ENCODE assay signal across 39 cellular contexts in genomic region chr16:83538707-83539106, GRCh38.
"Had no signal": no experiment of that assay in that cellular context is flagged by ENCODE, and none has a peak within 500 bp of the region (broad histone marks: within the 10 kb centered on the region; RNA-seq: fewer than 3 reads in every experiment).

No MANE protein-coding gene starts in this region.

- H3K36me3 ChIP-seq: adrenal gland, brain microvascular endothelial cell, breast epithelium, cardiac muscle cell had no signal

- H3K9me3 Mint-ChIP-seq: activated naive CD4-positive, alpha-beta T cell treated with anti-CD3 and anti-CD28 coated beads, Interleukin-2, amount 50 U/mL, for 24 hours; brain had no signal

- ATAC-seq: activated naive CD4-positive, alpha-beta T cell treated with anti-CD3 and anti-CD28 coated beads, Interleukin-2, amount 50 U/mL, for 72 hours; activated naive CD8-positive, alpha-beta T cell treated with anti-CD3 and anti-CD28 coated beads, Interleukin-2, amount 50 U/mL, for 24 hours; activated T-cell treated with anti-CD3 and anti-CD28 coated beads, Interleukin-2, amount 50 U/mL, for 4 hours; activated T-cell treated with anti-CD3 and anti-CD28 coated beads, Interleukin-2, amount 50 U/mL, for 72 hours; activated T-helper 17 cell treated with anti-CD3 and anti-CD28 coated beads, Interleukin-2, amount 50 U/mL, for 72 hours; body of pancreas had no signal

- FAIRE-seq: astrocyte, bronchial epithelial cell had no signal

- H3K27ac Mint-ChIP-seq: activated naive CD4-positive, alpha-beta T cell treated with anti-CD3 and anti-CD28 coated beads for 36 hours; activated naive CD4-positive, alpha-beta T cell treated with anti-CD3 and anti-CD28 coated beads, Interleukin-2, amount 10 ng/mL, durations not matched to agents 7 days and 5 days; activated naive CD4-positive, alpha-beta T cell treated with anti-CD3 and anti-CD28 coated beads, Interleukin-2, amount 50 U/mL, for 24 hours; activated naive CD4-positive, alpha-beta T cell treated with anti-CD3 and anti-CD28 coated beads, Interleukin-2, amount 50 U/mL, for 72 hours; activated naive CD8-positive, alpha-beta T cell; activated naive CD8-positive, alpha-beta T cell treated with anti-CD3 and anti-CD28 coated beads for 36 hours; activated naive CD8-positive, alpha-beta T cell treated with anti-CD3 and anti-CD28 coated beads, Interleukin-2, amount 10 ng/mL, durations not matched to agents 7 days and 5 days; activated naive CD8-positive, alpha-beta T cell treated with anti-CD3 and anti-CD28 coated beads, Interleukin-2, amount 50 U/mL, for 24 hours; activated T-cell treated with anti-CD3 and anti-CD28 coated beads, Interleukin-2, amount 50 U/mL, for 24 hours; activated T-cell treated with anti-CD3 and anti-CD28 coated beads, Interleukin-2, amount 50 U/mL, for 72 hours; activated T-helper 1 cell treated with anti-CD3 and anti-CD28 coated beads, Interleukin-12 subunit alpha, Interleukin-12 subunit beta, Interleukin-2, Interleukin-4 antibody, amounts not matched to agents 30 ng/mL and 10 ng/mL and 1 ng/mL, durations not matched to agents 14 hours and 24 hours and 36 hours; activated T-helper 17 cell treated with anti-CD3 and anti-CD28 coated beads, Interleukin-2, amount 50 U/mL, for 72 hours; activated T-helper 2 cell treated with anti-CD3 and anti-CD28 coated beads, Interferon-gamma antibody, Interleukin-2, Interleukin-4, amounts not matched to agents 10 μg/mL and 5 μg/mL and 100 μg/mL, durations not matched to agents 14 hours and 24 hours and 36 hours; brain had no signal

- H3K4me1 ChIP-seq: adrenal gland, ascending aorta, body of pancreas, breast epithelium had no signal

- H3K27me3 ChIP-seq: adrenal gland, ascending aorta, body of pancreas, brain microvascular endothelial cell, breast epithelium, cardiac muscle cell had no signal

- H3K27ac ChIP-seq: adrenal gland, ascending aorta, body of pancreas, brain microvascular endothelial cell, breast epithelium, cardiac muscle cell had no signal

- H3K36me3 Mint-ChIP-seq: activated naive CD4-positive, alpha-beta T cell treated with anti-CD3 and anti-CD28 coated beads, Interleukin-2, amount 10 ng/mL, durations not matched to agents 7 days and 5 days; activated naive CD4-positive, alpha-beta T cell treated with anti-CD3 and anti-CD28 coated beads, Interleukin-2, amount 50 U/mL, for 24 hours; activated naive CD8-positive, alpha-beta T cell; activated naive CD8-positive, alpha-beta T cell treated with anti-CD3 and anti-CD28 coated beads for 36 hours; activated naive CD8-positive, alpha-beta T cell treated with anti-CD3 and anti-CD28 coated beads, Interleukin-2, amount 10 ng/mL, durations not matched to agents 7 days and 5 days; brain had no signal

- H3K27me3 Mint-ChIP-seq: activated naive CD4-positive, alpha-beta T cell treated with anti-CD3 and anti-CD28 coated beads, Interleukin-2, amount 10 ng/mL, durations not matched to agents 7 days and 5 days; activated naive CD4-positive, alpha-beta T cell treated with anti-CD3 and anti-CD28 coated beads, Interleukin-2, amount 50 U/mL, for 24 hours; activated naive CD8-positive, alpha-beta T cell; activated naive CD8-positive, alpha-beta T cell treated with anti-CD3 and anti-CD28 coated beads for 36 hours; activated naive CD8-positive, alpha-beta T cell treated with anti-CD3 and anti-CD28 coated beads, Interleukin-2, amount 10 ng/mL, durations not matched to agents 7 days and 5 days; activated naive CD8-positive, alpha-beta T cell treated with anti-CD3 and anti-CD28 coated beads, Interleukin-2, amount 50 U/mL, for 24 hours; activated T-cell treated with anti-CD3 and anti-CD28 coated beads, Interleukin-2, amount 50 U/mL, for 24 hours; activated T-helper 17 cell treated with anti-CD3 and anti-CD28 coated beads, Interleukin-2, amount 50 U/mL, for 72 hours; central memory CD8-positive, alpha-beta T cell had no signal

- H3K9me3 ChIP-seq: adrenal gland, ascending aorta, body of pancreas, breast epithelium had no signal

- H3K4me1 Mint-ChIP-seq: activated naive CD4-positive, alpha-beta T cell treated with anti-CD3 and anti-CD28 coated beads, Interleukin-2, amount 10 ng/mL, durations not matched to agents 7 days and 5 days; activated naive CD4-positive, alpha-beta T cell treated with anti-CD3 and anti-CD28 coated beads, Interleukin-2, amount 50 U/mL, for 24 hours; activated naive CD8-positive, alpha-beta T cell treated with anti-CD3 and anti-CD28 coated beads for 36 hours; activated naive CD8-positive, alpha-beta T cell treated with anti-CD3 and anti-CD28 coated beads, Interleukin-2, amount 10 ng/mL, durations not matched to agents 7 days and 5 days; activated naive CD8-positive, alpha-beta T cell treated with anti-CD3 and anti-CD28 coated beads, Interleukin-2, amount 50 U/mL, for 24 hours; activated T-helper 17 cell treated with anti-CD3 and anti-CD28 coated beads, Interleukin-2, amount 50 U/mL, for 72 hours; brain; central memory CD8-positive, alpha-beta T cell had no signal

- H3K4me3 ChIP-seq: adrenal gland, ascending aorta, body of pancreas, breast epithelium, cardiac muscle cell had no signal

- H3K4me3 Mint-ChIP-seq: activated naive CD4-positive, alpha-beta T cell treated with anti-CD3 and anti-CD28 coated beads for 36 hours; activated naive CD4-positive, alpha-beta T cell treated with anti-CD3 and anti-CD28 coated beads, Interleukin-2, amount 10 ng/mL, durations not matched to agents 7 days and 5 days; activated naive CD4-positive, alpha-beta T cell treated with anti-CD3 and anti-CD28 coated beads, Interleukin-2, amount 50 U/mL, for 24 hours; activated naive CD8-positive, alpha-beta T cell; activated naive CD8-positive, alpha-beta T cell treated with anti-CD3 and anti-CD28 coated beads for 36 hours; activated naive CD8-positive, alpha-beta T cell treated with anti-CD3 and anti-CD28 coated beads, Interleukin-2, amount 10 ng/mL, durations not matched to agents 7 days and 5 days; activated naive CD8-positive, alpha-beta T cell treated with anti-CD3 and anti-CD28 coated beads, Interleukin-2, amount 50 U/mL, for 24 hours; activated T-cell treated with anti-CD3 and anti-CD28 coated beads, Interleukin-2, amount 50 U/mL, for 24 hours; activated T-cell treated with anti-CD3 and anti-CD28 coated beads, Interleukin-2, amount 50 U/mL, for 4 hours; activated T-cell treated with anti-CD3 and anti-CD28 coated beads, Interleukin-2, amount 50 U/mL, for 72 hours; activated T-helper 1 cell treated with anti-CD3 and anti-CD28 coated beads, Interleukin-12 subunit alpha, Interleukin-12 subunit beta, Interleukin-2, Interleukin-4 antibody, amounts not matched to agents 30 ng/mL and 10 ng/mL and 1 ng/mL, durations not matched to agents 14 hours and 24 hours and 36 hours; activated T-helper 17 cell treated with anti-CD3 and anti-CD28 coated beads, Interleukin-2, amount 50 U/mL, for 72 hours; brain; central memory CD8-positive, alpha-beta T cell had no signal

- DNase-seq: activated effector memory CD4-positive, alpha-beta T cell treated with anti-CD3 and anti-CD28 coated beads, Interleukin-2, amount 50 U/mL, for 16 hours; activated effector memory CD4-positive, alpha-beta T cell treated with Interleukin-2 at 50 U/mL for 16 hours; activated gamma-delta T cell; activated gamma-delta T cell treated with Interleukin-2 at 50 U/mL for 16 hours; activated naive CD4-positive, alpha-beta T cell; activated naive CD4-positive, alpha-beta T cell treated with anti-CD3 and anti-CD28 coated beads for 36 hours; activated naive CD4-positive, alpha-beta T cell treated with anti-CD3 and anti-CD28 coated beads, Interleukin-2, amount 10 ng/mL, durations not matched to agents 7 days and 5 days; activated naive CD4-positive, alpha-beta T cell treated with anti-CD3 and anti-CD28 coated beads, Interleukin-2, amount 50 U/mL, for 16 hours; activated naive CD4-positive, alpha-beta T cell treated with Interleukin-2 at 50 U/mL for 16 hours; activated naive CD8-positive, alpha-beta T cell treated with anti-CD3 and anti-CD28 coated beads for 36 hours; activated naive CD8-positive, alpha-beta T cell treated with anti-CD3 and anti-CD28 coated beads, Interleukin-2, amount 10 ng/mL, durations not matched to agents 7 days and 5 days; activated naive CD8-positive, alpha-beta T cell treated with anti-CD3 and anti-CD28 coated beads, Interleukin-2, amount 50 U/mL, for 24 hours; activated T-cell treated with anti-CD3 and anti-CD28 coated beads, Interleukin-2, amount 50 U/mL, for 24 hours; activated T-cell treated with anti-CD3 and anti-CD28 coated beads, Interleukin-2, amount 50 U/mL, for 4 hours; activated T-cell treated with anti-CD3 and anti-CD28 coated beads, Interleukin-2, amount 50 U/mL, for 48 hours; activated T-cell treated with anti-CD3 and anti-CD28 coated beads, Interleukin-2, amount 50 U/mL, for 72 hours; adrenal gland; amniotic stem cell; amygdala; anterior cingulate cortex; aorta; body of pancreas; brain microvascular endothelial cell; caudate nucleus; central memory CD4-positive, alpha-beta T cell; cerebellar nuclear complex had no signal
